ENCODE assay signal across 23 cellular contexts in the genomic region with DNA sequence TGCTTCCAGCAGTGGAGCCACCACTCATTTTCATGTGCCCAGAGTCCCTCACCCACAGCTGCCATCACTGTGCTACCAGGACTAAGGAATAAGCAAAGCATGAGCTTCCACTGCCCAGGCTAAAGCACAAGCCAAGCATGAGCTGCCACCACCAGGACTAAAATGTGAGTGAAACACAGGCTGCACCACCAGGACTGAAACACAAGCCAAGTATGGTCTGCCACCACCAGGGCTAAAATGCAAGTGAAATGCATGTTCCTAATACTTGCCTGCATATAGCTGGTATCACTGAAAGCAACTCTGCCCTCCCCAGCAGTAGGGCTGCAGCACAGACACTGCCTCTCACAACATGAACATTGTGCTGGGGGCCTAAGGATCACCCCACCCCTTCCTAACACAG. TPM values are rescaled to one million over a fixed set of nuclear protein-coding genes. Genes with fewer than 3 reads are reported as not detected.
DNase-seq lines count a peak whose midpoint lies in the region; ATAC-seq and TF ChIP-seq lines count a peak whose summit lies in the region.
"Had no signal": no experiment of that assay in that cellular context is flagged by ENCODE, and none has a peak within 500 bp of the region (broad histone marks: within the 10 kb centered on the region; RNA-seq: fewer than 3 reads in every experiment).

No MANE protein-coding gene starts in this region.

- no peaks in the 10 kb centered on the region for H3K27me3 Mint-ChIP-seq in T-helper 2 cell treated with Interferon-gamma antibody and Interleukin-4, amounts not matched to agents 5 μg/mL and 100 μg/mL, for 36 hours (ENCODE audit: low read depth)
- H3K27me3 Mint-ChIP-seq: T-cell had no signal

- H4K20me1 ChIP-seq in OCI-LY3 (ENCODE audit: insufficient read depth, low read length): no peaks in the 10 kb centered on the region

- no peak overlapping the region for H3K4me3 Mint-ChIP-seq in stimulated activated effector memory CD8-positive, alpha-beta T cell treated with anti-CD3 and anti-CD28 coated beads, Interleukin-12 subunit alpha, Interleukin-12 subunit beta, amount 100 ng/mL, for 72 hours
- H3K4me3 Mint-ChIP-seq in T-helper 2 cell treated with Interferon-gamma antibody and Interleukin-4, amounts not matched to agents 5 μg/mL and 100 μg/mL, for 36 hours: no peak overlapping the region
- H3K4me3 Mint-ChIP-seq: immature natural killer cell, T-cell had no signal

- peaks cover 5% of the 10 kb centered on the region for H3K36me3 Mint-ChIP-seq in stimulated activated effector memory CD8-positive, alpha-beta T cell treated with anti-CD3 and anti-CD28 coated beads, Interleukin-12 subunit alpha, Interleukin-12 subunit beta, amount 100 ng/mL, for 72 hours
- H3K36me3 Mint-ChIP-seq in T-helper 2 cell treated with Interferon-gamma antibody and Interleukin-4, amounts not matched to agents 5 μg/mL and 100 μg/mL, for 36 hours (ENCODE audit: low read depth): peaks cover 50% of the 10 kb centered on the region

- peaks cover 4% of the 10 kb centered on the region for H3K4me1 ChIP-seq in cardiac muscle cell (ENCODE audit: low read depth)
- no peaks in the 10 kb centered on the region for H3K4me1 ChIP-seq in right cardiac atrium (ENCODE audit: control insufficient read depth, insufficient read depth, low read length)
- H3K4me1 ChIP-seq in OCI-LY3 (ENCODE audit: low read length): no peaks in the 10 kb centered on the region

- no peaks in the 10 kb centered on the region for H3K9me3 ChIP-seq in cardiac muscle cell (ENCODE audit: low read depth)
- no peaks in the 10 kb centered on the region for H3K9me3 ChIP-seq in right cardiac atrium (ENCODE audit: control insufficient read depth, low read length)
- H3K9me3 ChIP-seq in OCI-LY3 (ENCODE audit: insufficient read depth, low read length): peaks cover 37% of the 10 kb centered on the region
- H3K9me3 ChIP-seq: suprapubic skin had no signal

- H3K4me3 ChIP-seq in cardiac muscle cell (no peak overlapping the region), right cardiac atrium (ENCODE audit: low read length) (no peak overlapping the region), OCI-LY3 (ENCODE audit: low read length) (no peak overlapping the region)
- H3K4me3 ChIP-seq: esophagus squamous epithelium, lower lobe of right lung, suprapubic skin had no signal

- no peaks in the 10 kb centered on the region for H3K27me3 ChIP-seq in cardiac muscle cell
- no peaks in the 10 kb centered on the region for H3K27me3 ChIP-seq in right cardiac atrium (ENCODE audit: control insufficient read depth, insufficient read depth)
- H3K27me3 ChIP-seq in OCI-LY3 (ENCODE audit: low read depth, low read length): no peaks in the 10 kb centered on the region
- H3K27me3 ChIP-seq: esophagus squamous epithelium, suprapubic skin had no signal

- TF ChIP-seq CTCF in cardiac muscle cell (IDR thresholded peaks at IDR 0.05; ENCODE audit: low read depth, low read length): peak; percentile 34
- TF ChIP-seq CTCF in OCI-LY3 (IDR thresholded peaks at IDR 0.05; ENCODE audit: low read depth, low read length): 0 out of 2 replicates have a peak, but pooled peaks have one; percentile 8

- H3K9ac ChIP-seq in OCI-LY3 (ENCODE audit: low read length): no peak overlapping the region

- H3K4me2 ChIP-seq in OCI-LY3 (ENCODE audit: low read length): no peak overlapping the region

- DNase-seq in cardiac muscle cell (ENCODE audit: low read depth in 1 of 2, low spot score in 1 of 2): peak in 1 of 2 donors; percentile 64
- no peak for DNase-seq in right cardiac atrium
- DNase-seq in fibroblast of gingiva (ENCODE audit: low read depth): peak; percentile 4
- DNase-seq in stimulated activated effector memory CD8-positive, alpha-beta T cell treated with anti-CD3 and anti-CD28 coated beads, Interleukin-12 subunit alpha, Interleukin-12 subunit beta, amount 100 ng/mL, for 72 hours (ENCODE audit: low spot score in 2 of 2): no peak
- DNase-seq in T-helper 2 cell treated with Interferon-gamma antibody and Interleukin-4, amounts not matched to agents 5 μg/mL and 100 μg/mL, for 36 hours (ENCODE audit: low spot score): no peak
- DNase-seq: amygdala, esophagus squamous epithelium, GF-D8, head of caudate nucleus, immature natural killer cell, lower lobe of right lung, NCI-H1417, NCI-H2171, NCI-H526, occipital lobe, PC-3, SIG-M5, T-cell had no signal

- H3K4me1 Mint-ChIP-seq in stimulated activated effector memory CD8-positive, alpha-beta T cell treated with anti-CD3 and anti-CD28 coated beads, Interleukin-12 subunit alpha, Interleukin-12 subunit beta, amount 100 ng/mL, for 72 hours: peaks cover 24% of the 10 kb centered on the region
- peaks cover 4% of the 10 kb centered on the region for H3K4me1 Mint-ChIP-seq in T-helper 2 cell treated with Interferon-gamma antibody and Interleukin-4, amounts not matched to agents 5 μg/mL and 100 μg/mL, for 36 hours (ENCODE audit: low read depth)

- H3K27ac ChIP-seq in cardiac muscle cell (no peak overlapping the region), right cardiac atrium (ENCODE audit: low read length) (no peak overlapping the region), OCI-LY3 (ENCODE audit: low read length) (no peak overlapping the region)
- H3K27ac ChIP-seq: C4-2B, esophagus squamous epithelium, lower lobe of right lung, suprapubic skin had no signal

- H3K9me3 Mint-ChIP-seq in stimulated activated effector memory CD8-positive, alpha-beta T cell treated with anti-CD3 and anti-CD28 coated beads, Interleukin-12 subunit alpha, Interleukin-12 subunit beta, amount 100 ng/mL, for 72 hours: peaks cover 11% of the 10 kb centered on the region
- H3K9me3 Mint-ChIP-seq in T-helper 2 cell treated with Interferon-gamma antibody and Interleukin-4, amounts not matched to agents 5 μg/mL and 100 μg/mL, for 36 hours: peaks cover 58% of the 10 kb centered on the region

- H3K27ac Mint-ChIP-seq in stimulated activated effector memory CD8-positive, alpha-beta T cell treated with anti-CD3 and anti-CD28 coated beads, Interleukin-12 subunit alpha, Interleukin-12 subunit beta, amount 100 ng/mL, for 72 hours: no peak overlapping the region
- H3K27ac Mint-ChIP-seq in T-helper 2 cell treated with Interferon-gamma antibody and Interleukin-4, amounts not matched to agents 5 μg/mL and 100 μg/mL, for 36 hours: no peak overlapping the region
- H3K27ac Mint-ChIP-seq: immature natural killer cell, T-cell had no signal

- ATAC-seq in right cardiac atrium (no peak), GM18498 (IDR thresholded peaks at IDR 0.05; ENCODE audit: unreplicated experiment) (no peak)
- ATAC-seq in stimulated activated effector memory CD8-positive, alpha-beta T cell treated with anti-CD3 and anti-CD28 coated beads, Interleukin-12 subunit alpha, Interleukin-12 subunit beta, amount 100 ng/mL, for 72 hours: peak; percentile 46
- ATAC-seq in activated CD4-positive, CD25-positive, alpha-beta regulatory T cell treated with anti-CD3 and anti-CD28 coated beads, Interleukin-2, amount 50 U/mL, for 24 hours: no peak
- ATAC-seq: lower lobe of right lung, PC-3, T-cell had no signal

- H3K36me3 ChIP-seq in cardiac muscle cell (no peaks in the 10 kb centered on the region), OCI-LY3 (replicated peaks; ENCODE audit: low read depth, low read length) (peaks cover 59% of the 10 kb centered on the region)
- H3K36me3 ChIP-seq: lower lobe of right lung, suprapubic skin had no signal

- intact Hi-C loops in right cardiac atrium (cut with DNase I): loop anchor here in 3 of 4 donors (5.0 to 10.0 kb wide), 2 partner anchors 282 to 285 kb away; a partner anchor contains a TSS

- H3K79me2 ChIP-seq in OCI-LY3 (ENCODE audit: low read length): peaks cover 34% of the 10 kb centered on the region

- H2AFZ ChIP-seq in OCI-LY3 (ENCODE audit: low read depth, low read length): no peak overlapping the region

RNA-seq across cellular contexts. Expression of a gene that starts 30.0 kb away (rescaled TPM):
- total RNA-seq in cardiac muscle cell: 19.9 and 35.2 TPM in 2 replicates
- 16.9 and 18.3 TPM in 2 replicates for polyA plus RNA-seq in cardiac muscle cell
- total RNA-seq in right cardiac atrium: 10 to 100 TPM; 14.4 to 45.7 (median 23.1) TPM
- polyA plus RNA-seq in right cardiac atrium: 27.4 TPM
